12 cellular contexts compared by ENCODE assay signal in the genomic region with DNA sequence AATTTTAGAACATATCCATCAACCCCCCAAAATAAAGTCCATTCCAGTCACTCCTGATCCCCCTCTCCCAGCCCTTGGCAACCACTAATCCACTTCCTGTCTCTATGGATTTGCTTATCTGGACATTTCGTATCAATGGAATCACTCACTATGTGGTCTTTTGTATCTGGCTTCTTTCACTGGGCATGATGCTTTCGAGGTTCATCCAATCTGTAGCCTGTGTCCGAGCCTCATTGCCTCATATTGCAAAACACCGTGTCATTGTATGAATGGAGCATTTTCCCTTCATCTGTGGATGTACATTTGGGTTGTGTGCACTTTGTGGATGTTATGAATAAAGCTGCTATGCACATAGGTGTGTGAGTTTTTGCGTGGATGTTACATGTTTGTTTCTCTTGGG. TPM values are rescaled to one million over a fixed set of nuclear protein-coding genes. Genes with fewer than 3 reads are reported as not detected.
DNase-seq lines count a peak whose midpoint lies in the region; ATAC-seq, FAIRE-seq and TF ChIP-seq lines count a peak whose summit lies in the region.
"Had no signal": no experiment of that assay in that cellular context is flagged by ENCODE, and none has a peak within 500 bp of the region (broad histone marks: within the 10 kb centered on the region; RNA-seq: fewer than 3 reads in every experiment).

No MANE protein-coding gene starts in this region.

- in situ Hi-C loops in HepG2 (cut with HindIII; ENCODE audit: extremely low pct_ligation_motif_present, low pct_unique_long_range_greater_than_20kb): no loop called here

- TF ChIP-seq CTCF in HepG2 (CRISPR knock-in tag; IDR thresholded peaks at IDR 0.05) (no peak), right lobe of liver (IDR thresholded peaks at IDR 0.05) (no peak), fibroblast of villous mesenchyme (IDR thresholded peaks at IDR 0.05; ENCODE audit: insufficient read depth, low read depth, low read length) (no peak)

- FAIRE-seq in HepG2 (lab: Jason Lieb, UNC): no peak
- FAIRE-seq: GM18507 had no signal

- H3K4me3 ChIP-seq in HepG2 (replicated peaks in 1 of 3; ENCODE audit: insufficient read depth in 1 of 3, low read depth in 2 of 3, low read length in 3 of 3) (no peak overlapping the region; a peak in 1 of 6 replicates), right lobe of liver (peak overlapping the region in 1 of 3 donors; percentile 50), SK-N-MC (no peak overlapping the region), fibroblast of villous mesenchyme (ENCODE audit: low read depth, low read length) (no peak overlapping the region)

- H3K79me2 ChIP-seq in HepG2 (ENCODE audit: insufficient read depth, low read length): peaks cover 37% of the 10 kb centered on the region

- no peak overlapping the region for H3K9ac ChIP-seq in HepG2 (ENCODE audit: insufficient read depth, low read depth, low read length)
- H3K9ac ChIP-seq in SK-N-MC (ENCODE audit: insufficient read length): no peak overlapping the region

- H3K4me2 ChIP-seq in HepG2 (ENCODE audit: low read depth, low read length): peak overlapping the region; percentile 73; the same call in 1 of the 2 replicates

- ATAC-seq in HepG2 (no peak), right lobe of liver (no peak), GM18861 (IDR thresholded peaks at IDR 0.05; ENCODE audit: unreplicated experiment) (no peak)

- WGBS in HepG2 (ENCODE audit: low lambda C conversion rate): 57% methylated on average over 5 of the region's 5 CpGs
- 61% methylated on average over 5 of the region's 5 CpGs for WGBS in right lobe of liver (ENCODE audit: insufficient coverage, low coverage, low lambda C conversion rate, missing lambda C conversion rate)

- no peaks in the 10 kb centered on the region; the same call in 1 of the 2 replicates for H4K20me1 ChIP-seq in HepG2 (ENCODE audit: insufficient read depth, low read length)

- peaks cover 59% of the 10 kb centered on the region for H3K4me1 ChIP-seq in HepG2 (ENCODE audit: insufficient read depth, low read length)
- H3K4me1 ChIP-seq in right lobe of liver: peaks cover 0 to 23% (median 8%) of the 10 kb centered on the region in 4 donors

- H3K27me3 ChIP-seq in HepG2 (ENCODE audit: control insufficient read depth in 1 of 2, insufficient read depth in 2 of 2, low read length in 2 of 2): no peaks in the 10 kb centered on the region; a peak in 1 of 5 replicates
- H3K27me3 ChIP-seq in right lobe of liver: no peaks in the 10 kb centered on the region

- H3K9me3 ChIP-seq in HepG2 (ENCODE audit: low read length): no peaks in the 10 kb centered on the region
- H3K9me3 ChIP-seq in right lobe of liver: no peaks in the 10 kb centered on the region
- no peaks in the 10 kb centered on the region for H3K9me3 ChIP-seq in SK-N-MC (ENCODE audit: low read depth, low read length)

- DNase-seq in HepG2 (ENCODE audit: low spot score): no peak
- no peak for DNase-seq in right lobe of liver
- no peak for DNase-seq in SK-N-MC (ENCODE audit: low read depth, low spot score)
- DNase-seq in fibroblast of villous mesenchyme (ENCODE audit: low read depth): peak; percentile 90
- no peak for DNase-seq in hepatic stellate cell (ENCODE audit: low spot score)
- DNase-seq in activated gamma-delta T cell treated with Interleukin-2 at 50 U/mL for 16 hours: no peak
- DNase-seq in C1 segment of cervical spinal cord (lab: John Stamatoyannopoulos, UW): no peak
- DNase-seq: activated CD4-positive, alpha-beta T cell treated with anti-CD3 and anti-CD28 coated beads, Interleukin-2, amount 50 U/mL, for 4 hours; caudate nucleus had no signal

- H3K27ac ChIP-seq in HepG2 (ENCODE audit: extremely low read length, insufficient read depth, low read length): no peak overlapping the region
- no peak overlapping the region for H3K27ac ChIP-seq in right lobe of liver
- peak overlapping the region; percentile 94 for H3K27ac ChIP-seq in SK-N-MC

- no peak overlapping the region for H2AFZ ChIP-seq in HepG2 (ENCODE audit: low read length)

- BruUV-seq in HepG2 (replicated peaks; lab: Mats Ljungman, UMichigan): no TSS peak

- intact Hi-C loops in HepG2 (cut with micrococcal nuclease; ENCODE audit: unreplicated experiment) (loop anchor here (5.0 kb wide), 1 partner anchor 68 kb away; the partner anchor contains the start of gene HMG20B), right lobe of liver (cut with DNase I) (no loop called here)

- TF ChIP-seq EP300 in HepG2 (IDR thresholded peaks at IDR 0.05; ENCODE audit: low read depth in 2 of 2, low read length in 2 of 2): no peak
- TF ChIP-seq EP300 in HepG2 (CRISPR knock-in tag; IDR thresholded peaks at IDR 0.05; ENCODE audit: borderline replicate concordance): no peak

- CTCF ChIA-PET in HepG2 (lab: Yijun Ruan, JAX; ENCODE audit: low intra/inter-chr PET ratio, low total read pairs): no interaction called here

- TF ChIP-seq POLR2A in HepG2 (IDR thresholded peaks at IDR 0.05; ENCODE audit: insufficient read depth in 1 of 2, low read depth in 2 of 2, low read length in 2 of 2): no peak
- no peak for TF ChIP-seq POLR2A in right lobe of liver (IDR thresholded peaks at IDR 0.05)

- TF ChIP-seq RAD21 in HepG2 (CRISPR knock-in tag; IDR thresholded peaks at IDR 0.05): no peak

- H3K36me3 ChIP-seq in HepG2 (replicated peaks in 1 of 2; ENCODE audit: control insufficient read depth in 1 of 2, insufficient read depth in 2 of 2, low read length in 2 of 2): peaks cover 3 to 7% of the 10 kb centered on the region in 2 experiments; a peak in 3 of 5 replicates
- peaks cover 0 to 3% (median 0%) of the 10 kb centered on the region in 4 donors for H3K36me3 ChIP-seq in right lobe of liver
- peaks cover 12% of the 10 kb centered on the region; the same call in 1 of the 2 replicates for H3K36me3 ChIP-seq in SK-N-MC (ENCODE audit: insufficient read depth, low read length)

- POLR2A ChIA-PET in HepG2 (lab: Yijun Ruan, JAX): no interaction called here

RNA-seq across cellular contexts. Expression of gene FZR1, which starts 1.4 kb away (rescaled TPM):
- total RNA-seq in HepG2 (2016; rRNA removed; fragmentation: Illumina TruSeq; extraction: Trizol) (18.3 and 29.0 TPM in 2 replicates), right lobe of liver (10 to 100 TPM; 18.7 to 34.1 (median 23.8) TPM), fibroblast of villous mesenchyme (37.6 and 40.3 TPM in 2 replicates)
- total RNA-seq in HepG2 (2016; cell fraction: cytosol; rRNA removed; fragmentation: Illumina TruSeq; extraction: Trizol; ENCODE audit: low read depth): 7.3 and 8.3 TPM in 2 replicates
- 14.2 and 28.7 TPM in 2 replicates for total RNA-seq in HepG2 (2016; cell fraction: insoluble cytoplasmic fraction; rRNA removed; fragmentation: Illumina TruSeq; extraction: Trizol)
- 11.9 and 12.1 TPM in 2 replicates for total RNA-seq in HepG2 (2016; cell fraction: membrane; rRNA removed; fragmentation: Illumina TruSeq; extraction: Trizol)
- total RNA-seq in HepG2 (2016; cell fraction: nucleus; rRNA removed; fragmentation: Illumina TruSeq; extraction: Trizol): 13.9 and 16.7 TPM in 2 replicates
- polyA plus RNA-seq in HepG2 (2011; rRNA removed): 30.8 and 39.2 TPM in 2 replicates
- polyA plus RNA-seq in HepG2 (2011; cell fraction: cytosol; rRNA removed): 14.2 and 18.0 TPM in 2 replicates
- polyA plus RNA-seq in HepG2 (2011; cell fraction: nucleus; rRNA removed): 95.9 and 102 TPM in 2 replicates
- polyA plus RNA-seq in HepG2 (2012): 24.3 and 37.8 TPM in 2 replicates
- 1.6 and 2.9 TPM in 2 replicates for polyA plus RNA-seq in HepG2 (2016; cell fraction: cytosol; fragmentation: Illumina TruSeq; extraction: Trizol; ENCODE audit: low read depth)
- 17.3 and 26.9 TPM in 2 replicates for polyA plus RNA-seq in HepG2 (2016; cell fraction: insoluble cytoplasmic fraction; fragmentation: Illumina TruSeq; extraction: Trizol; ENCODE audit: low read depth)
- polyA plus RNA-seq in HepG2 (2016; cell fraction: membrane; fragmentation: Illumina TruSeq; extraction: Trizol; ENCODE audit: low read depth): 6.0 and 6.7 TPM in 2 replicates
- polyA plus RNA-seq in HepG2 (2016; cell fraction: nucleus; fragmentation: Illumina TruSeq; extraction: Trizol; ENCODE audit: insufficient read depth, low read depth): 52.3 and 54.5 TPM in 2 replicates
- polyA minus RNA-seq in HepG2 (2011; rRNA and poly(A)+ RNA removed; ENCODE audit: low replicate concordance): 18.4 and 43.6 TPM in 2 replicates
- polyA minus RNA-seq in HepG2 (2011; cell fraction: cytosol; rRNA and poly(A)+ RNA removed): 15.1 and 16.5 TPM in 2 replicates
- 17.9 and 24.6 TPM in 2 replicates for polyA minus RNA-seq in HepG2 (2011; cell fraction: nucleus; rRNA and poly(A)+ RNA removed)

RNA-seq across cellular contexts. Expression of gene DOHH, which starts 4.2 kb away (rescaled TPM):
- total RNA-seq in HepG2 (2016; rRNA removed; fragmentation: Illumina TruSeq; extraction: Trizol): 10.3 and 13.7 TPM in 2 replicates
- total RNA-seq in HepG2 (2016; cell fraction: cytosol; rRNA removed; fragmentation: Illumina TruSeq; extraction: Trizol; ENCODE audit: low read depth): 2.2 TPM in 2 replicates
- 10.1 and 13.2 TPM in 2 replicates for total RNA-seq in HepG2 (2016; cell fraction: insoluble cytoplasmic fraction; rRNA removed; fragmentation: Illumina TruSeq; extraction: Trizol)
- total RNA-seq in HepG2 (2016; cell fraction: membrane; rRNA removed; fragmentation: Illumina TruSeq; extraction: Trizol): 5.2 and 7.2 TPM in 2 replicates
- 5.0 and 6.8 TPM in 2 replicates for total RNA-seq in HepG2 (2016; cell fraction: nucleus; rRNA removed; fragmentation: Illumina TruSeq; extraction: Trizol)
- 3.5 and 4.8 TPM in 2 replicates for polyA plus RNA-seq in HepG2 (2011; rRNA removed)
- 4.6 and 9.1 TPM in 2 replicates for polyA plus RNA-seq in HepG2 (2011; cell fraction: cytosol; rRNA removed)
- 7.4 and 8.4 TPM in 2 replicates for polyA plus RNA-seq in HepG2 (2011; cell fraction: nucleus; rRNA removed)
- 4.7 and 7.0 TPM in 2 replicates for polyA plus RNA-seq in HepG2 (2012)
- 1.5 and 2.2 TPM in 2 replicates for polyA plus RNA-seq in HepG2 (2016; cell fraction: cytosol; fragmentation: Illumina TruSeq; extraction: Trizol; ENCODE audit: low read depth)
- polyA plus RNA-seq in HepG2 (2016; cell fraction: insoluble cytoplasmic fraction; fragmentation: Illumina TruSeq; extraction: Trizol; ENCODE audit: low read depth): 12.2 and 13.2 TPM in 2 replicates
- 3.7 and 4.3 TPM in 2 replicates for polyA plus RNA-seq in HepG2 (2016; cell fraction: membrane; fragmentation: Illumina TruSeq; extraction: Trizol; ENCODE audit: low read depth)
- polyA plus RNA-seq in HepG2 (2016; cell fraction: nucleus; fragmentation: Illumina TruSeq; extraction: Trizol; ENCODE audit: insufficient read depth, low read depth): 10.0 and 11.0 TPM in 2 replicates
- polyA minus RNA-seq in HepG2 (2011; rRNA and poly(A)+ RNA removed; ENCODE audit: low replicate concordance): 5.5 and 8.1 TPM in 2 replicates
- 4.5 and 6.8 TPM in 2 replicates for polyA minus RNA-seq in HepG2 (2011; cell fraction: cytosol; rRNA and poly(A)+ RNA removed)
- 3.5 and 5.0 TPM in 2 replicates for polyA minus RNA-seq in HepG2 (2011; cell fraction: nucleus; rRNA and poly(A)+ RNA removed)
- 10 to 100 TPM in 1 of 6 experiments, 1 to 10 TPM in 5; 3.7 to 16.7 (median 4.9) TPM for total RNA-seq in right lobe of liver
- 10.4 and 11.6 TPM in 2 replicates for total RNA-seq in fibroblast of villous mesenchyme

RNA-seq across cellular contexts. Expression of gene SMIM44, which starts 21.5 kb away (rescaled TPM):
- not detected in 2 replicates for total RNA-seq in HepG2 (2016; rRNA removed; fragmentation: Illumina TruSeq; extraction: Trizol)
- not detected in 2 replicates for total RNA-seq in HepG2 (2016; cell fraction: cytosol; rRNA removed; fragmentation: Illumina TruSeq; extraction: Trizol; ENCODE audit: low read depth)
- not detected in 2 replicates for total RNA-seq in HepG2 (2016; cell fraction: insoluble cytoplasmic fraction; rRNA removed; fragmentation: Illumina TruSeq; extraction: Trizol)
- total RNA-seq in HepG2 (2016; cell fraction: membrane; rRNA removed; fragmentation: Illumina TruSeq; extraction: Trizol): not detected in 2 replicates
- total RNA-seq in HepG2 (2016; cell fraction: nucleus; rRNA removed; fragmentation: Illumina TruSeq; extraction: Trizol): not detected in 2 replicates
- polyA plus RNA-seq in HepG2 (2011; rRNA removed): not detected in 2 replicates
- not detected in 2 replicates for polyA plus RNA-seq in HepG2 (2011; cell fraction: cytosol; rRNA removed)
- not detected in 2 replicates for polyA plus RNA-seq in HepG2 (2011; cell fraction: nucleus; rRNA removed)
- polyA plus RNA-seq in HepG2 (2012): not detected in 2 replicates
- polyA plus RNA-seq in HepG2 (2016; cell fraction: cytosol; fragmentation: Illumina TruSeq; extraction: Trizol; ENCODE audit: low read depth): not detected in 2 replicates
- polyA plus RNA-seq in HepG2 (2016; cell fraction: insoluble cytoplasmic fraction; fragmentation: Illumina TruSeq; extraction: Trizol; ENCODE audit: low read depth): not detected in 2 replicates
- not detected in 2 replicates for polyA plus RNA-seq in HepG2 (2016; cell fraction: membrane; fragmentation: Illumina TruSeq; extraction: Trizol; ENCODE audit: low read depth)
- polyA plus RNA-seq in HepG2 (2016; cell fraction: nucleus; fragmentation: Illumina TruSeq; extraction: Trizol; ENCODE audit: insufficient read depth, low read depth): not detected in 2 replicates
- polyA minus RNA-seq in HepG2 (2011; rRNA and poly(A)+ RNA removed; ENCODE audit: low replicate concordance): not detected in 2 replicates
- polyA minus RNA-seq in HepG2 (2011; cell fraction: cytosol; rRNA and poly(A)+ RNA removed): not detected in 2 replicates
- polyA minus RNA-seq in HepG2 (2011; cell fraction: nucleus; rRNA and poly(A)+ RNA removed): not detected in 2 replicates
- total RNA-seq in right lobe of liver: not detected
- not detected in 2 replicates for total RNA-seq in fibroblast of villous mesenchyme
- total RNA-seq: subcutaneous adipose tissue had no signal

RNA-seq across cellular contexts. Expression of gene SMIM24, which starts 24.4 kb away (rescaled TPM):
- 47.4 and 70.6 TPM in 2 replicates for total RNA-seq in HepG2 (2016; rRNA removed; fragmentation: Illumina TruSeq; extraction: Trizol)
- total RNA-seq in HepG2 (2016; cell fraction: cytosol; rRNA removed; fragmentation: Illumina TruSeq; extraction: Trizol; ENCODE audit: low read depth): 29.6 and 43.2 TPM in 2 replicates
- total RNA-seq in HepG2 (2016; cell fraction: insoluble cytoplasmic fraction; rRNA removed; fragmentation: Illumina TruSeq; extraction: Trizol): 47.9 and 76.1 TPM in 2 replicates
- 38.7 and 54.4 TPM in 2 replicates for total RNA-seq in HepG2 (2016; cell fraction: membrane; rRNA removed; fragmentation: Illumina TruSeq; extraction: Trizol)
- total RNA-seq in HepG2 (2016; cell fraction: nucleus; rRNA removed; fragmentation: Illumina TruSeq; extraction: Trizol): 42.5 and 49.4 TPM in 2 replicates
- 9.0 and 11.2 TPM in 2 replicates for polyA plus RNA-seq in HepG2 (2011; rRNA removed)
- 9.6 and 9.7 TPM in 2 replicates for polyA plus RNA-seq in HepG2 (2011; cell fraction: cytosol; rRNA removed)
- 3.7 and 4.5 TPM in 2 replicates for polyA plus RNA-seq in HepG2 (2011; cell fraction: nucleus; rRNA removed)
- polyA plus RNA-seq in HepG2 (2012): 11.7 and 27.5 TPM in 2 replicates
- 59.2 and 77.1 TPM in 2 replicates for polyA plus RNA-seq in HepG2 (2016; cell fraction: cytosol; fragmentation: Illumina TruSeq; extraction: Trizol; ENCODE audit: low read depth)
- 77.8 and 93.1 TPM in 2 replicates for polyA plus RNA-seq in HepG2 (2016; cell fraction: insoluble cytoplasmic fraction; fragmentation: Illumina TruSeq; extraction: Trizol; ENCODE audit: low read depth)
- polyA plus RNA-seq in HepG2 (2016; cell fraction: membrane; fragmentation: Illumina TruSeq; extraction: Trizol; ENCODE audit: low read depth): 72.5 and 86.0 TPM in 2 replicates
- 132 and 146 TPM in 2 replicates for polyA plus RNA-seq in HepG2 (2016; cell fraction: nucleus; fragmentation: Illumina TruSeq; extraction: Trizol; ENCODE audit: insufficient read depth, low read depth)
- 0.51 and 3.8 TPM in 2 replicates for polyA minus RNA-seq in HepG2 (2011; rRNA and poly(A)+ RNA removed; ENCODE audit: low replicate concordance)
- 3.0 and 6.0 TPM in 2 replicates for polyA minus RNA-seq in HepG2 (2011; cell fraction: cytosol; rRNA and poly(A)+ RNA removed)
- polyA minus RNA-seq in HepG2 (2011; cell fraction: nucleus; rRNA and poly(A)+ RNA removed): 0.64 and 1.4 TPM in 2 replicates
- total RNA-seq in right lobe of liver: 10 to 100 TPM in 1 of 6 experiments, 1 to 10 TPM in 4, not detected in 1; 2.1 to 38.1 (median 6.6) TPM
- not detected in 2 replicates for total RNA-seq in fibroblast of villous mesenchyme
- total RNA-seq: subcutaneous adipose tissue had no signal

RNA-seq across cellular contexts. Expression of gene TEKTIP1, which starts 34.3 kb away (rescaled TPM):
- not detected in 2 replicates for total RNA-seq in HepG2 (2016; rRNA removed; fragmentation: Illumina TruSeq; extraction: Trizol)
- total RNA-seq in HepG2 (2016; cell fraction: cytosol; rRNA removed; fragmentation: Illumina TruSeq; extraction: Trizol; ENCODE audit: low read depth): not detected in 2 replicates
- not detected in 2 replicates for total RNA-seq in HepG2 (2016; cell fraction: insoluble cytoplasmic fraction; rRNA removed; fragmentation: Illumina TruSeq; extraction: Trizol)
- total RNA-seq in HepG2 (2016; cell fraction: membrane; rRNA removed; fragmentation: Illumina TruSeq; extraction: Trizol): not detected in 2 replicates
- not detected in 2 replicates for total RNA-seq in HepG2 (2016; cell fraction: nucleus; rRNA removed; fragmentation: Illumina TruSeq; extraction: Trizol)
- not detected in 2 replicates for polyA plus RNA-seq in HepG2 (2011; rRNA removed)
- not detected in 2 replicates for polyA plus RNA-seq in HepG2 (2011; cell fraction: cytosol; rRNA removed)
- polyA plus RNA-seq in HepG2 (2011; cell fraction: nucleus; rRNA removed): 0.32 TPM in 1 of 2 replicates, not detected in the other
- 0.24 and 0.35 TPM in 2 replicates for polyA plus RNA-seq in HepG2 (2012)
- polyA plus RNA-seq in HepG2 (2016; cell fraction: cytosol; fragmentation: Illumina TruSeq; extraction: Trizol; ENCODE audit: low read depth): not detected in 2 replicates
- polyA plus RNA-seq in HepG2 (2016; cell fraction: insoluble cytoplasmic fraction; fragmentation: Illumina TruSeq; extraction: Trizol; ENCODE audit: low read depth): not detected in 2 replicates
- not detected in 2 replicates for polyA plus RNA-seq in HepG2 (2016; cell fraction: membrane; fragmentation: Illumina TruSeq; extraction: Trizol; ENCODE audit: low read depth)
- polyA plus RNA-seq in HepG2 (2016; cell fraction: nucleus; fragmentation: Illumina TruSeq; extraction: Trizol; ENCODE audit: insufficient read depth, low read depth): not detected in 2 replicates
- polyA minus RNA-seq in HepG2 (2011; rRNA and poly(A)+ RNA removed; ENCODE audit: low replicate concordance): not detected in 2 replicates
- polyA minus RNA-seq in HepG2 (2011; cell fraction: cytosol; rRNA and poly(A)+ RNA removed): not detected in 2 replicates
- not detected in 2 replicates for polyA minus RNA-seq in HepG2 (2011; cell fraction: nucleus; rRNA and poly(A)+ RNA removed)
- total RNA-seq in right lobe of liver: 1 to 10 TPM in 3 of 6 experiments, not detected in 3; 1.1 to 1.6 (median 1.3) TPM
- not detected in 2 replicates for total RNA-seq in fibroblast of villous mesenchyme
